ENCODE assay signal across 23 cellular contexts in the genomic region with DNA sequence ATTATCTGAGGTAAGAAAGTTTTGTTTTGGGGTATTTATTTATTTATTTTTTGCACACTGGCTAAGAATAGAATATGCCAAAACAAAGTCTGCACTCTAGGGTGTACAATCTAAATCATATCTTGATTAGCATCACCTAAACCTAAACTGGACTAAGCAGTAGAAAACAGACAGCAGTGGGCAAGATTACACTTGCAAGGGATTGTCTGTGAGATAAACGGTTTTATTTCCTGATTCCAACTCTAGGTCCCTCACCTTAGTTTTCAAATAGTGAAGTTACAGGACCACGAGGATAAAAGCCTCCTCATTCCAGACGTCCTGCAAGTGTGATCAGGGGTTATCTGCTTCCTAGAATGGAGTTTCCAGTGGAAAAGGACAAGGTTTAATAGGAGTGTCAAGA.
DNase-seq lines count a peak whose midpoint lies in the region; ATAC-seq, FAIRE-seq and TF ChIP-seq lines count a peak whose summit lies in the region.
"Had no signal": no experiment of that assay in that cellular context is flagged by ENCODE, and none has a peak within 500 bp of the region (broad histone marks: within the 10 kb centered on the region; RNA-seq: fewer than 3 reads in every experiment).

No MANE protein-coding gene starts in this region.

- TF ChIP-seq POLR2A in A549 (IDR thresholded peaks at IDR 0.05; ENCODE audit: low read length) (no peak), prostate gland (IDR thresholded peaks at IDR 0.05) (no peak)

- POLR2A ChIA-PET in A549 (lab: Yijun Ruan, JAX) (no interaction called here), PC-9 (lab: Charles Lee; ENCODE audit: unreplicated experiment) (no interaction called here)

- H2AFZ ChIP-seq in PC-9, result no peak overlapping the region

- no peaks in the 10 kb centered on the region for H3K9me2 ChIP-seq in PC-9 (ENCODE audit: insufficient read depth)

- peaks cover 34% of the 10 kb centered on the region for H3K4me1 ChIP-seq in A549
- H3K4me1 ChIP-seq in PC-9 (replicated peaks; ENCODE audit: insufficient read depth), result peaks cover 29% of the 10 kb centered on the region
- H3K4me1 ChIP-seq in foreskin keratinocyte, result peaks cover 30% of the 10 kb centered on the region
- peaks cover 10% of the 10 kb centered on the region for H3K4me1 ChIP-seq in prostate gland (replicated peaks)
- peaks cover 6 to 17% of the 10 kb centered on the region in 2 donors for H3K4me1 ChIP-seq in left lung

- no peaks in the 10 kb centered on the region for H3K9me3 ChIP-seq in A549
- no peaks in the 10 kb centered on the region for H3K9me3 ChIP-seq in PC-9 (ENCODE audit: insufficient read depth, low read depth)
- H3K9me3 ChIP-seq in prostate gland, result no peaks in the 10 kb centered on the region
- H3K9me3 ChIP-seq in left lung, result no peaks in the 10 kb centered on the region
- H3K9me3 ChIP-seq: Peyer's patch had no signal

- ATAC-seq in A549, result no peak; a peak in 1 of 6 replicates
- peak; percentile 55 for ATAC-seq in foreskin keratinocyte
- ATAC-seq in left lung, result no peak
- ATAC-seq: HCT116, Right ventricle myocardium inferior had no signal

- H4K20me1 ChIP-seq in PC-9 (ENCODE audit: insufficient read depth), result no peaks in the 10 kb centered on the region

- intact Hi-C loops in PC-9 (cut with micrococcal nuclease; ENCODE audit: unreplicated experiment) (loop anchor here (5.0 kb wide), 1 partner anchor 38 kb away; no protein-coding TSS in a partner anchor), prostate gland (cut with DNase I) (no loop called here), left lung (cut with DNase I) (no loop called here)

- no TSS peak for BruUV-seq in PC-9 (replicated peaks; lab: Mats Ljungman, UMichigan)

- no peak for TF ChIP-seq CTCF in A549 (IDR thresholded peaks at IDR 0.05)
- no peak for TF ChIP-seq CTCF in PC-9 (conservative IDR thresholded peaks at IDR 0.05)
- TF ChIP-seq CTCF in foreskin keratinocyte (conservative IDR thresholded peaks at IDR 0.05), result peak; percentile 11
- no peak for TF ChIP-seq CTCF in prostate gland (IDR thresholded peaks at IDR 0.05)
- TF ChIP-seq CTCF in left lung (IDR thresholded peaks at IDR 0.05), result no peak

- DNase-seq in A549 (ENCODE audit: low read depth in 1 of 2, low spot score in 1 of 2) (no peak), PC-9 (no peak), foreskin keratinocyte (peak; percentile 30 to 60), prostate gland (ENCODE audit: low spot score) (no peak), SHP77 treated with DMSO at 0.1 percent for 48 hours (lab: John Stamatoyannopoulos, UW) (no peak), left lung (no peak), NCI-H524 (lab: John Stamatoyannopoulos, UW) (no peak)
- DNase-seq: CD8-positive, alpha-beta memory T cell; DMS53; GDM1; MM.1S; NCI-H1092; NCI-H1436; NCI-H187 treated with DMSO at 0.1 percent for 48 hours; NCI-H2107; NCI-H748 treated with DMSO at 0.1 percent for 48 hours; Peyer's patch had no signal

- TF ChIP-seq RAD21 in A549 (conservative IDR thresholded peaks at IDR 0.05 in 1 of 2, IDR thresholded peaks at IDR 0.05 in 1 of 2), result no peak

- FAIRE-seq in A549 (lab: Jason Lieb, UNC), result no peak
- FAIRE-seq: D721Med, GM18507, H1 had no signal

- no peak for TF ChIP-seq EP300 in A549 (IDR thresholded peaks at IDR 0.05)

- H3K27ac ChIP-seq in A549 (peak overlapping the region in 1 of 2 experiments; percentile 51; a peak in 1 of 6 replicates), PC-9 (peak overlapping the region; percentile 58), foreskin keratinocyte (peak overlapping the region; percentile 6), prostate gland (peak overlapping the region; percentile 27 to 56), left lung (no peak overlapping the region)
- H3K27ac ChIP-seq: C4-2B had no signal

- H3K36me3 ChIP-seq in PC-9 (ENCODE audit: low read depth), result no peaks in the 10 kb centered on the region
- no peaks in the 10 kb centered on the region for H3K36me3 ChIP-seq in prostate gland
- H3K36me3 ChIP-seq in left lung, result no peaks in the 10 kb centered on the region
- H3K36me3 ChIP-seq: Peyer's patch had no signal

- 17% methylated on average over 3 of the region's 3 CpGs for WGBS in A549 (ENCODE audit: missing lambda C conversion rate)
- WGBS in prostate gland, result 18% methylated on average over 3 of the region's 3 CpGs

- H3K79me2 ChIP-seq in PC-9 (ENCODE audit: low read depth), result peaks cover 51% of the 10 kb centered on the region

- H3K4me3 ChIP-seq in A549, result no peak overlapping the region
- H3K4me3 ChIP-seq in PC-9, result no peak overlapping the region
- H3K4me3 ChIP-seq in prostate gland, result no peak overlapping the region
- no peak overlapping the region for H3K4me3 ChIP-seq in left lung
- H3K4me3 ChIP-seq: Peyer's patch had no signal

- H3F3A ChIP-seq in PC-9 (ENCODE audit: insufficient read depth, low read depth), result peaks cover 7% of the 10 kb centered on the region; the same call in 1 of the 2 replicates

- peak overlapping the region; percentile 55; the same call in 2 of the 3 replicates for H3K4me2 ChIP-seq in A549
- H3K4me2 ChIP-seq in PC-9, result peak overlapping the region; percentile 45

- CTCF ChIA-PET in A549 (lab: Yijun Ruan, JAX), result no interaction called here
- CTCF ChIA-PET in PC-9 (lab: Charles Lee), result no interaction called here

- H3K27me3 ChIP-seq in PC-9 (ENCODE audit: insufficient read depth, low read depth), result no peaks in the 10 kb centered on the region
- H3K27me3 ChIP-seq in foreskin keratinocyte, result no peaks in the 10 kb centered on the region
- H3K27me3 ChIP-seq in prostate gland (replicated peaks; ENCODE audit: insufficient read depth), result no peaks in the 10 kb centered on the region
- H3K27me3 ChIP-seq in left lung, result no peaks in the 10 kb centered on the region
- H3K27me3 ChIP-seq: Peyer's patch had no signal

TF ChIP-seq in A549, 52 proteins besides CTCF, POLR2A, EP300 and RAD21:
- TF ChIP-seq ZC3H11A (IDR thresholded peaks at IDR 0.05), result 0 out of 2 replicates have a peak, but pooled peaks have one; percentile 13
- no peak for TF ChIP-seq ELK1 (IDR thresholded peaks at IDR 0.05; ENCODE audit: low read depth, low read length)

Comparison
In these comparisons a context has a peak if more than half of its experiments do, and no peak if none do; other contexts are left out.
1. DNase-seq: peak in foreskin keratinocyte (2 of 2); none in A549 (0 of 2), PC-9 (0 of 2), prostate gland (single experiment), SHP77 treated with DMSO at 0.1 percent for 48 hours (single experiment), left lung (0 of 2) and NCI-H524 (0 of 2).
2. H3K27ac ChIP-seq: peak in PC-9 (single experiment), foreskin keratinocyte (single experiment) and prostate gland (2 of 2); none in left lung (0 of 2).